Comparison of ENCODE assay signal across 1 cellular context in the genomic region with DNA sequence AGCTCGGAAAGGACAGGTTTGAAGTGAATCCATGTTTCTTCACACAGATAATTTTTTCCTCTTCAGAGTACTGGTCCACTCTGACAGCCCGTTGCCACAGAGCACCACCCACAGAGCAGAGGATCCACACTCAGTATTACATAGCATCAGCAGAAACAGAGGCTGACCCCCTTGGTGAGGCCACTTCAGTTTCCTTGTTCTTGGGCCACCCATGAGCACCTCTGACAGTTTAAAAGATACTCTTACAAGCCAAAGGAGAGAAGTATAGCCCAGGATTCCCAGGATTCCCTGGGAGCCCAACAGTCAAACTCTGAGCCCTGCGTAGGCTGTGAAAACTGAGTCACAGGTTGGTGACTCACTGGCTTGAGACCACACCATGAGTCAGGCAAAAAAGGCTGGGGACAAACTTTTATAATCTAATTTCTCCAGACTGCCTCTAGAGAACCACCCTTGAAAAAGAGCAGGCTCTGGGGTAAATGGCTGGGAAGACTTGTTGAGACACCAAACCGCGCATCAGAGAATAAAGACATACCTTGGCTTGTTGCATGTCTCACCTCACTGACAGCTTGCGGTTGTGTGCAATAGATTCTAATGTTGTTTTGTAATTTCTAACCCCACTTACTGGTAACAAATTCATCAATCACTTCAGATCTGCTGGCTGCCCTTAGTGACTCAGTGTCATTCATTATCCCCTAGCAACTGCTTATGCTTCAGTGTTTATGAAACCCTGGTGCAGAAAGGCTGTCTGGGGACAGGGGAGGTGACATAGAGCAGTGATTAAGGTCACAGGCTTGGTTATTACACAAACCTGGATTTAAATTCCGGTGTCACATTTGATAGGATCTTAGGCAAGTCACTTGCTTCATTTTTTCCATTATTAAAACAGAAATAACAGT.
TF ChIP-seq lines count a peak whose summit lies in the region.

No MANE protein-coding gene starts in this region.

TF ChIP-seq in IMR-90, 13 proteins besides CTCF, POLR2A, EP300 and RAD21 (continued from another document):
- TF ChIP-seq ELK1 (IDR thresholded peaks at IDR 0.05; ENCODE audit: borderline replicate concordance, low read depth, low read length) = no peak
